In genomic region chr9:113963017-113963620, GRCh38 we compare ENCODE assay signal across 8 cellular contexts.
A peak's percentile ranks its signal among the peaks of the same experiment; 100 is the strongest.
DNase-seq lines count a peak whose midpoint lies in the region; ATAC-seq and TF ChIP-seq lines count a peak whose summit lies in the region.

No MANE protein-coding gene starts in this region.

- TF ChIP-seq CTCF in GM12873 (IDR thresholded peaks at IDR 0.05; ENCODE audit: insufficient read depth, low read depth, low read length, missing control alignments) (peak; percentile 78), brain (conservative IDR thresholded peaks at IDR 0.05) (peak; percentile 38 to 58), liver (IDR thresholded peaks at IDR 0.05; ENCODE audit: low read depth, low read length, missing input control) (peak; percentile 56), tibial artery (IDR thresholded peaks at IDR 0.05) (peak; percentile 52 to 55)

- H3K4me3 Mint-ChIP-seq in brain = no peak overlapping the region

- H3K36me3 ChIP-seq in liver (ENCODE audit: control insufficient read depth in 4 of 4, insufficient read depth in 3 of 4, low read depth in 1 of 4, low read length in 3 of 4) = peaks cover 0 to 2% (median 0%) of the 10 kb centered on the region in 4 donors
- H3K36me3 ChIP-seq in tibial artery = no peaks in the 10 kb centered on the region

- peak overlapping the region in 2 of 5 experiments; percentile 1 to 95 for H3K27ac Mint-ChIP-seq in brain

- no peaks in the 10 kb centered on the region for H3K27me3 ChIP-seq in liver (ENCODE audit: control insufficient read depth in 4 of 4, insufficient read depth in 4 of 4, low read length in 3 of 4)
- no peaks in the 10 kb centered on the region for H3K27me3 ChIP-seq in tibial artery

- H3K27ac ChIP-seq in liver (ENCODE audit: low read depth in 1 of 2, low read length in 2 of 2) (no peak overlapping the region), tibial artery (no peak overlapping the region)

- peak; percentile 64 to 72 for TF ChIP-seq RAD21 in liver (IDR thresholded peaks at IDR 0.05)

- WGBS in liver = 57% methylated on average over 5 of the region's 5 CpGs

- H3K9ac ChIP-seq in liver (ENCODE audit: low read depth in 1 of 2, low read length in 2 of 2) = no peak overlapping the region

- no peaks in the 10 kb centered on the region for H3K27me3 Mint-ChIP-seq in brain

- H3K36me3 Mint-ChIP-seq in brain = peaks cover 51% of the 10 kb centered on the region

- H3K4me1 ChIP-seq in liver (ENCODE audit: control insufficient read depth in 4 of 4, insufficient read depth in 4 of 4, low read length in 3 of 4) (peaks cover 5 to 29% (median 17%) of the 10 kb centered on the region in 4 donors), tibial artery (peaks cover 0 to 31% (median 7%) of the 10 kb centered on the region in 4 donors)

- no peaks in the 10 kb centered on the region for H3K9me3 Mint-ChIP-seq in brain

- no peak overlapping the region for H3K4me3 ChIP-seq in liver (ENCODE audit: low read depth in 1 of 3, low read length in 3 of 3)
- H3K4me3 ChIP-seq in tibial artery = no peak overlapping the region

- ATAC-seq in HG02610 (IDR thresholded peaks at IDR 0.05; ENCODE audit: unreplicated experiment) (no peak), GM18502 (IDR thresholded peaks at IDR 0.05; ENCODE audit: poor library complexity, unreplicated experiment) (no peak)

- peaks cover 66% of the 10 kb centered on the region for H3K4me1 Mint-ChIP-seq in brain

- H3K9me3 ChIP-seq in liver (ENCODE audit: control insufficient read depth in 4 of 4, low read length in 3 of 4) (no peaks in the 10 kb centered on the region), tibial artery (no peaks in the 10 kb centered on the region)

- intact Hi-C loops in tibial artery (cut with DNase I; ENCODE audit: low total_unique reads) = loop anchor here (2.0 kb wide), 1 partner anchor 156 kb away; no protein-coding TSS in a partner anchor

- DNase-seq in AG20443 (ENCODE audit: low spot score) (peak; percentile 73), NCI-H510A (lab: John Stamatoyannopoulos, UW) (peak; percentile 2), tibial artery (no peak)

TF ChIP-seq in liver, 16 proteins besides CTCF, POLR2A, EP300 and RAD21:
- TF ChIP-seq, protein P1, sequence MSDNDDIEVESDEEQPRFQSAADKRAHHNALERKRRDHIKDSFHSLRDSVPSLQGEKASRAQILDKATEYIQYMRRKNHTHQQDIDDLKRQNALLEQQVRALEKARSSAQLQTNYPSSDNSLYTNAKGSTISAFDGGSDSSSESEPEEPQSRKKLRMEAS (IDR thresholded peaks at IDR 0.05) = no peak
- no peak for TF ChIP-seq YY1 (IDR thresholded peaks at IDR 0.05)
- TF ChIP-seq ZBTB33 (IDR thresholded peaks at IDR 0.05) = no peak
- TF ChIP-seq NR2F2 (IDR thresholded peaks at IDR 0.05) = peak; percentile 34
- TF ChIP-seq GABPA (IDR thresholded peaks at IDR 0.05 in 1 of 2, conservative IDR thresholded peaks at IDR 0.05 in 1 of 2) = no peak
- TF ChIP-seq, protein P2, sequence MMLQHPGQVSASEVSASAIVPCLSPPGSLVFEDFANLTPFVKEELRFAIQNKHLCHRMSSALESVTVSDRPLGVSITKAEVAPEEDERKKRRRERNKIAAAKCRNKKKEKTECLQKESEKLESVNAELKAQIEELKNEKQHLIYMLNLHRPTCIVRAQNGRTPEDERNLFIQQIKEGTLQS (IDR thresholded peaks at IDR 0.05) = no peak

Comparison
In these comparisons a context has a peak if more than half of its experiments do, and no peak if none do; other contexts are left out.
1. DNase-seq: peak in AG20443 (single experiment) and NCI-H510A (single experiment); none in tibial artery (0 of 2).
2. Peak in every context shown above with its lines, with median percentiles within 50 percentile points of each other: CTCF ChIP-seq.